In the genomic region with DNA sequence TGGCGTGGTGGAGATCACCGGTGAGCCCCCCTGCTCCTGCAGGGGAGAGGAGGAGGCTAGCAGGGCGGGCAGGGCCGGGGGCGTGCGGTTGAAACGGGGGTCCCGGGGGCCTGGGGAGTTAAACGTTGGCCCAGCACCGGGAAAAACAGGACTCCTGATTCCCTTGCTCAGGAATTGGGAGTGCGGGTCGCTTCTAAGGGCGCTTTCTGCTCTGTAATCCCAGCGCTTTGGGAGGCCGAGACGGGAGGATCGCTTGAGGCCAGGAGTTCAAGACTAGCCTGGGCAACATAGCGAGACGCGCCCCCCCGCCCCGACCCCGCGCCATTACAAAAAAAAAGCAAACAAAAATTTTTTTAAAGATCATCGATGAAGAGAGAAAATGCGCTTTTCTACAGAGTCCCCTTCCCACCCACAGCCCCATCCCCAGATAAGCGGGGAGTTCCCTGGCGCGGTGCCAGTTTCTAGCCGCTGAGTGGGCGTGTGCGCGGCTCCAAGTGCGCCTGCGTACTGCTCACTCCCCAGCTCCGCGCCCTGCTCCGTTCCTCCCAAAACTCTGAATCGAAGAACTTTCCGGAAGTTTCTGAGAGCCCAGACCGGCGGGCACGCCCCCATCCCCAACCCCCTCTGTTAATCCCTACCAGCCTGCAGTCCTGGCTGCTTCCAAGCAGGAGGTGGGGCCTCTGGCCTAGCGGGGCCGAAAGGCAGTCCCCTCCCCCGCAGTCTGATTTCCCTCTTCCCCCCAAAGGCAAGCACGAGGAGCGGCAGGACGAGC, we compare ENCODE assay signal across 1 cellular context.
TF ChIP-seq lines count a peak whose summit lies in the region.

No MANE protein-coding gene starts in this region.

TF ChIP-seq in HepG2, 621 proteins besides CTCF, POLR2A, EP300 and RAD21 (continued from another document and continues in another):
- peak; percentile 64; the same call in 1 of the 2 replicates for TF ChIP-seq HOXA5 (CRISPR knock-in tag; IDR thresholded peaks at IDR 0.05)
- 0 out of 2 replicates have a peak, but pooled peaks have one; percentile 26 for TF ChIP-seq HDAC2 (CRISPR knock-in tag; IDR thresholded peaks at IDR 0.05)
- TF ChIP-seq, protein P1, sequence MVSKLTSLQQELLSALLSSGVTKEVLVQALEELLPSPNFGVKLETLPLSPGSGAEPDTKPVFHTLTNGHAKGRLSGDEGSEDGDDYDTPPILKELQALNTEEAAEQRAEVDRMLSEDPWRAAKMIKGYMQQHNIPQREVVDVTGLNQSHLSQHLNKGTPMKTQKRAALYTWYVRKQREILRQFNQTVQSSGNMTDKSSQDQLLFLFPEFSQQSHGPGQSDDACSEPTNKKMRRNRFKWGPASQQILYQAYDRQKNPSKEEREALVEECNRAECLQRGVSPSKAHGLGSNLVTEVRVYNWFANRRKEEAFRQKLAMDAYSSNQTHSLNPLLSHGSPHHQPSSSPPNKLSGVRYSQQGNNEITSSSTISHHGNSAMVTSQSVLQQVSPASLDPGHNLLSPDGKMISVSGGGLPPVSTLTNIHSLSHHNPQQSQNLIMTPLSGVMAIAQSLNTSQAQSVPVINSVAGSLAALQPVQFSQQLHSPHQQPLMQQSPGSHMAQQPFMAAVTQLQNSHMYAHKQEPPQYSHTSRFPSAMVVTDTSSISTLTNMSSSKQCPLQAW (CRISPR knock-in tag; IDR thresholded peaks at IDR 0.05), result 0 out of 2 replicates have a peak, but pooled peaks have one; percentile 15
- peak; percentile 53; the same call in 1 of the 2 replicates for TF ChIP-seq YEATS2 (CRISPR knock-in tag; IDR thresholded peaks at IDR 0.05; ENCODE audit: borderline replicate concordance)
- TF ChIP-seq, protein P2, sequence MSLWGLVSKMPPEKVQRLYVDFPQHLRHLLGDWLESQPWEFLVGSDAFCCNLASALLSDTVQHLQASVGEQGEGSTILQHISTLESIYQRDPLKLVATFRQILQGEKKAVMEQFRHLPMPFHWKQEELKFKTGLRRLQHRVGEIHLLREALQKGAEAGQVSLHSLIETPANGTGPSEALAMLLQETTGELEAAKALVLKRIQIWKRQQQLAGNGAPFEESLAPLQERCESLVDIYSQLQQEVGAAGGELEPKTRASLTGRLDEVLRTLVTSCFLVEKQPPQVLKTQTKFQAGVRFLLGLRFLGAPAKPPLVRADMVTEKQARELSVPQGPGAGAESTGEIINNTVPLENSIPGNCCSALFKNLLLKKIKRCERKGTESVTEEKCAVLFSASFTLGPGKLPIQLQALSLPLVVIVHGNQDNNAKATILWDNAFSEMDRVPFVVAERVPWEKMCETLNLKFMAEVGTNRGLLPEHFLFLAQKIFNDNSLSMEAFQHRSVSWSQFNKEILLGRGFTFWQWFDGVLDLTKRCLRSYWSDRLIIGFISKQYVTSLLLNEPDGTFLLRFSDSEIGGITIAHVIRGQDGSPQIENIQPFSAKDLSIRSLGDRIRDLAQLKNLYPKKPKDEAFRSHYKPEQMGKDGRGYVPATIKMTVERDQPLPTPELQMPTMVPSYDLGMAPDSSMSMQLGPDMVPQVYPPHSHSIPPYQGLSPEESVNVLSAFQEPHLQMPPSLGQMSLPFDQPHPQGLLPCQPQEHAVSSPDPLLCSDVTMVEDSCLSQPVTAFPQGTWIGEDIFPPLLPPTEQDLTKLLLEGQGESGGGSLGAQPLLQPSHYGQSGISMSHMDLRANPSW (CRISPR knock-in tag; IDR thresholded peaks at IDR 0.05; ENCODE audit: borderline replicate concordance), result 0 out of 2 replicates have a peak, but pooled peaks have one; percentile 13
- peak; percentile 56; the same call in 1 of the 2 replicates for TF ChIP-seq MIER3 (CRISPR knock-in tag; IDR thresholded peaks at IDR 0.05; ENCODE audit: borderline replicate concordance)
- TF ChIP-seq, protein P3, sequence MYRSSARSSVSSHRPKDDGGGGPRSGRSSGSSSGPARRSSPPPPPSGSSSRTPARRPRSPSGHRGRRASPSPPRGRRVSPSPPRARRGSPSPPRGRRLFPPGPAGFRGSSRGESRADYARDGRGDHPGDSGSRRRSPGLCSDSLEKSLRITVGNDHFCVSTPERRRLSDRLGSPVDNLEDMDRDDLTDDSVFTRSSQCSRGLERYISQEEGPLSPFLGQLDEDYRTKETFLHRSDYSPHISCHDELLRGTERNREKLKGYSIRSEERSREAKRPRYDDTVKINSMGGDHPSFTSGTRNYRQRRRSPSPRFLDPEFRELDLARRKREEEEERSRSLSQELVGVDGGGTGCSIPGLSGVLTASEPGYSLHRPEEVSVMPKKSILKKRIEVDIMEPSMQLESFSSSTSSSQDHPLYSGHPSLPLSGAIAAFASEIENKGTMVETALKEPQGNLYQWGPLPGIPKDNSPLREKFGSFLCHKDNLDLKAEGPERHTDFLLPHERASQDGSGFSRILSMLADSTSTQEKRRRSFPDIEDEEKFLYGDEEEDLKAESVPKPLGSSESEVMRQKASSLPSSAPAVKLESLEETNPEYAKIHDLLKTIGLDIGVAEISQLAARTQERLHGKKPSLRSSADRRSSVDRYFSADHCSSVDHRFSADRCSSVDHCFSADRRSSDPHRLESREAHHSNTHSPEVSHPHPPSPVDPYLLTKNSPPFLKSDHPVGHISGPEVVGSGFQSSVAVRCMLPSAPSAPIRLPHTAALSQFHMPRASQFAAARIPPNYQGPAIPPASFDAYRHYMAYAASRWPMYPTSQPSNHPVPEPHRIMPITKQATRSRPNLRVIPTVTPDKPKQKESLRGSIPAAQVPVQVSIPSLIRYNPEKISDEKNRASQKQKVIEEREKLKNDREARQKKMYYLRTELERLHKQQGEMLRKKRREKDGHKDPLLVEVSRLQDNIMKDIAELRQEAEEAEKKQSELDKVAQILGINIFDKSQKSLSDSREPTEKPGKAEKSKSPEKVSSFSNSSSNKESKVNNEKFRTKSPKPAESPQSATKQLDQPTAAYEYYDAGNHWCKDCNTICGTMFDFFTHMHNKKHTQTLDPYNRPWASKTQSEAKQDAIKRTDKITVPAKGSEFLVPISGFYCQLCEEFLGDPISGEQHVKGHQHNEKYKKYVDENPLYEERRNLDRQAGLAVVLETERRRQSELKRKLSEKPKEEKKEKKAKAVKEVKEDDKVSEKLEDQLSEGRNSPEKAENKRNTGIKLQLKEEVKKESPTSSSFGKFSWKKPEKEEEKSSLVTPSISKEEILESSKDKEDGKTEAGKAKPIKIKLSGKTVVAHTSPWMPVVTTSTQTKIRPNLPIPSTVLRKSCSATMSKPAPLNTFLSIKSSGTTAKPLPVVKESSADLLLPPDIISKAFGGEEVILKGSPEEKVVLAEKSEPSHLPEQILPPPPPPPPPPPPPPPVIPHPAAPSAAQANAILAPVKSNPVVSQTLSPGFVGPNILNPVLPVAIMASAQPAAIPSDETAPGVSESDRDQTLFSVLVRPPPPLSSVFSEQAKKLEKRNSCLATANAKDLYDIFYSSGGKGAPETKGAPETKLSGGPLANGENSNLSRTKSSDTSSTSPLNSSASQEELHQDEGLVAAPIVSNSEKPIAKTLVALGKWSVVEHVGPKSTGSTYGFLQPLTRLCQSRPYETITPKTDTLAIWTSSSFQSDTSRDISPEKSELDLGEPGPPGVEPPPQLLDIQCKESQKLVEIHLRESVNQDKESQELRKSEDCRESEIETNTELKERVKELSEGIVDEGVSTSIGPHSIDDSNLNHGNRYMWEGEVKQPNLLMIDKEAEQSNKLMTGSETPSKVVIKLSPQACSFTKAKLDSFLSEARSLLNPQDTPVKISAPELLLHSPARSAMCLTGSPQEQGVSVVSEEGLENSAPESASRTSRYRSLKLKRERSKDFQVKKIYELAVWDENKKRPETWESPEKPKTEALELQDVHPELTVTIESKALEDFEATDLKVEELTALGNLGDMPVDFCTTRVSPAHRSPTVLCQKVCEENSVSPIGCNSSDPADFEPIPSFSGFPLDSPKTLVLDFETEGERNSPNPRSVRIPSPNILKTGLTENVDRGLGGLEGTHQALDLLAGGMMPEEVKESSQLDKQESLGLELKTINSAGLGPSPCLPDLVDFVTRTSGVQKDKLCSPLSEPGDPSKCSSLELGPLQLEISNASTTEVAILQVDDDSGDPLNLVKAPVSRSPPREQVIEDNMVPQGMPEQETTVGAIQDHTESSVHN (CRISPR knock-in tag; IDR thresholded peaks at IDR 0.05), result no peak
- no peak for TF ChIP-seq ZNF17 (CRISPR knock-in tag; IDR thresholded peaks at IDR 0.05)
- TF ChIP-seq, protein P4, sequence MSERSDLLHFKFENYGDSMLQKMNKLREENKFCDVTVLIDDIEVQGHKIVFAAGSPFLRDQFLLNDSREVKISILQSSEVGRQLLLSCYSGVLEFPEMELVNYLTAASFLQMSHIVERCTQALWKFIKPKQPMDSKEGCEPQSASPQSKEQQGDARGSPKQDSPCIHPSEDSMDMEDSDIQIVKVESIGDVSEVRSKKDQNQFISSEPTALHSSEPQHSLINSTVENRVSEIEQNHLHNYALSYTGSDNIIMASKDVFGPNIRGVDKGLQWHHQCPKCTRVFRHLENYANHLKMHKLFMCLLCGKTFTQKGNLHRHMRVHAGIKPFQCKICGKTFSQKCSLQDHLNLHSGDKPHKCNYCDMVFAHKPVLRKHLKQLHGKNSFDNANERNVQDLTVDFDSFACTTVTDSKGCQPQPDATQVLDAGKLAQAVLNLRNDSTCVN (CRISPR knock-in tag; IDR thresholded peaks at IDR 0.05; ENCODE audit: borderline replicate concordance), result 0 out of 2 replicates have a peak, but pooled peaks have one; percentile 32
- peak; percentile 74; the same call in 1 of the 2 replicates for TF ChIP-seq DNMT3B (CRISPR knock-in tag; conservative IDR thresholded peaks at IDR 0.05)
- TF ChIP-seq RFX3 (CRISPR knock-in tag; IDR thresholded peaks at IDR 0.05), result no peak
- TF ChIP-seq HNRNPK (IDR thresholded peaks at IDR 0.05; ENCODE audit: low read depth, low read length, poor library complexity, severe bottlenecking), result peak; percentile 56
- no peak for TF ChIP-seq ZNF382 (CRISPR knock-in tag; IDR thresholded peaks at IDR 0.05; ENCODE audit: borderline replicate concordance)
- TF ChIP-seq PCBP2 (optimal IDR thresholded peaks at IDR 0.05; ENCODE audit: low read depth, low read length, poor library complexity, severe bottlenecking), result no peak
- no peak for TF ChIP-seq ZNF607 (CRISPR knock-in tag; IDR thresholded peaks at IDR 0.05; ENCODE audit: borderline replicate concordance)
- TF ChIP-seq ZNF33B (CRISPR knock-in tag; IDR thresholded peaks at IDR 0.05), result no peak; the same call in 1 of the 2 replicates
- peak; percentile 84 for TF ChIP-seq HNRNPLL (IDR thresholded peaks at IDR 0.05; ENCODE audit: low read depth, low read length, poor library complexity, severe bottlenecking)
- no peak for TF ChIP-seq SMAD1 (CRISPR knock-in tag; IDR thresholded peaks at IDR 0.05; ENCODE audit: borderline replicate concordance, low read depth)
- peak; percentile 55; the same call in 1 of the 2 replicates for TF ChIP-seq SOX5 (CRISPR knock-in tag; IDR thresholded peaks at IDR 0.05; ENCODE audit: borderline replicate concordance)
- 0 out of 2 replicates have a peak, but pooled peaks have one; percentile 27 for TF ChIP-seq ZNF253 (CRISPR knock-in tag; IDR thresholded peaks at IDR 0.05; ENCODE audit: borderline replicate concordance)
- TF ChIP-seq SOX13 (IDR thresholded peaks at IDR 0.05), result no peak
- peak in 1 of 2 experiments; percentile 38; a peak in 1 of 4 replicates for TF ChIP-seq SOX13 (CRISPR knock-in tag; conservative IDR thresholded peaks at IDR 0.05 in 1 of 2, IDR thresholded peaks at IDR 0.05 in 1 of 2)
- no peak for TF ChIP-seq RORA (CRISPR knock-in tag; IDR thresholded peaks at IDR 0.05)
- peak; percentile 43 for TF ChIP-seq SAP130 (CRISPR knock-in tag; IDR thresholded peaks at IDR 0.05; ENCODE audit: low read depth)
- TF ChIP-seq NR1H2 (CRISPR knock-in tag; IDR thresholded peaks at IDR 0.05; ENCODE audit: borderline replicate concordance, low read depth), result no peak
- peak; percentile 12; the same call in 1 of the 2 replicates for TF ChIP-seq ZNF546 (CRISPR knock-in tag; conservative IDR thresholded peaks at IDR 0.05)
- no peak for TF ChIP-seq ZSCAN5A (CRISPR knock-in tag; IDR thresholded peaks at IDR 0.05; ENCODE audit: borderline replicate concordance)
- TF ChIP-seq SETDB1 (CRISPR knock-in tag; IDR thresholded peaks at IDR 0.05; ENCODE audit: borderline replicate concordance), result no peak
- TF ChIP-seq ZNF572 (CRISPR knock-in tag; IDR thresholded peaks at IDR 0.05), result no peak
- TF ChIP-seq CHD2 (IDR thresholded peaks at IDR 0.05; ENCODE audit: low read depth, low read length), result no peak
- no peak for TF ChIP-seq NONO (IDR thresholded peaks at IDR 0.05)
- TF ChIP-seq NONO (CRISPR knock-in tag; conservative IDR thresholded peaks at IDR 0.05), result peak; percentile 27; the same call in 1 of the 2 replicates
- TF ChIP-seq, protein P5, sequence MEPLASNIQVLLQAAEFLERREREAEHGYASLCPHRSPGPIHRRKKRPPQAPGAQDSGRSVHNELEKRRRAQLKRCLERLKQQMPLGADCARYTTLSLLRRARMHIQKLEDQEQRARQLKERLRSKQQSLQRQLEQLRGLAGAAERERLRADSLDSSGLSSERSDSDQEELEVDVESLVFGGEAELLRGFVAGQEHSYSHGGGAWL (CRISPR knock-in tag; IDR thresholded peaks at IDR 0.05), result peak; percentile 24; the same call in 1 of the 2 replicates
- TF ChIP-seq MYC (CRISPR knock-in tag; IDR thresholded peaks at IDR 0.05; ENCODE audit: borderline replicate concordance), result peak; percentile 64
- TF ChIP-seq AGO1 (IDR thresholded peaks at IDR 0.05; ENCODE audit: low read depth, low read length, poor library complexity, severe bottlenecking), result peak; percentile 96
- TF ChIP-seq ZNF264 (CRISPR knock-in tag; IDR thresholded peaks at IDR 0.05), result 0 out of 2 replicates have a peak, but pooled peaks have one; percentile 11
- no peak for TF ChIP-seq ZNF224 (CRISPR knock-in tag; IDR thresholded peaks at IDR 0.05)
